Comparison of ENCODE assay signal across 3 cellular contexts in the genomic region with DNA sequence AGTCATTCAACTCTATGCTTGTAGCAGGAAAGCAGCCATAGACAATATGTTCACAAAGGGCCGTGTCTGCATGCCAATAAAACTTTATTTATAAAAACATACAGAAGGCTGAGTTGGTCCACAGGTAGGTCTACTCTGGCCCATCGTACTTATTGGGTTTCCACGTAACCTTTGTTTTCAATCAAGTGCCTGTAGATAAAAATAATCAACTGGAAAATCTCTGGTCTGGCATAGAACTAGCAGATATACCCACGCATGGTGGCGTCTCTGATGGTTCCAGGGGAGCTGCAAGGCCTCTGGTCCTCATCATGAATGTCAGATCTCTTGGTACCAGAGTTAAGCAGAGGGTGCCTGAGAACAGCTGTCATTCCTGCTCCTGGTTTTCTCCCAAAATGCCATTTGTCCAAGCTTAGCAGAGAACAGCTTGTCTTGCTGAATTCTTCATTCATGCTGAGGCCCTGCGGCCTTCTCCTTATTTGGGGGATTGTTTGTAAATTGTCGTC.
TF ChIP-seq lines count a peak whose summit lies in the region.

No MANE protein-coding gene starts in this region.

TF ChIP-seq in SK-N-SH, 30 proteins besides CTCF, POLR2A, EP300 and RAD21:
- 0 out of 2 replicates have a peak, but pooled peaks have one; percentile 15 for TF ChIP-seq RCOR1 (IDR thresholded peaks at IDR 0.05; ENCODE audit: low read length)
- no peak for TF ChIP-seq NFIC (IDR thresholded peaks at IDR 0.05; ENCODE audit: borderline replicate concordance)
- TF ChIP-seq GABPA (IDR thresholded peaks at IDR 0.05; ENCODE audit: low read depth): no peak
- TF ChIP-seq GATA2 (CRISPR knock-in tag; IDR thresholded peaks at IDR 0.05): peak; percentile 66

TF ChIP-seq in SK-N-SH treated with all-trans-retinoic acid at 6 μM for 48 hours, 23 proteins besides CTCF, POLR2A, EP300 and RAD21:
- TF ChIP-seq BACH2 (CRISPR knock-in tag; IDR thresholded peaks at IDR 0.05; ENCODE audit: borderline replicate concordance): no peak
- no peak for TF ChIP-seq PPARA (CRISPR knock-in tag; IDR thresholded peaks at IDR 0.05; ENCODE audit: borderline replicate concordance)
- no peak for TF ChIP-seq ARNTL (CRISPR knock-in tag; IDR thresholded peaks at IDR 0.05; ENCODE audit: borderline replicate concordance, low read depth)
- no peak for TF ChIP-seq RARB (CRISPR knock-in tag; IDR thresholded peaks at IDR 0.05)
- no peak for TF ChIP-seq CSDC2 (CRISPR knock-in tag; IDR thresholded peaks at IDR 0.05)

TF ChIP-seq in K562, 482 proteins besides CTCF, POLR2A, EP300 and RAD21:
- TF ChIP-seq CEBPB (tag; IDR thresholded peaks at IDR 0.05) (no peak), GTF3C2 (IDR thresholded peaks at IDR 0.05; ENCODE audit: borderline replicate concordance, extremely low read depth, insufficient read length) (no peak), ZNF384 (IDR thresholded peaks at IDR 0.05; ENCODE audit: low read depth, low read length) (no peak), TRIM28 (IDR thresholded peaks at IDR 0.05) (no peak), GATA2 (CRISPR knock-in tag; IDR thresholded peaks at IDR 0.05) (no peak), CAMTA2 (CRISPR knock-in tag; conservative IDR thresholded peaks at IDR 0.05) (no peak)
- TF ChIP-seq, protein P1, sequence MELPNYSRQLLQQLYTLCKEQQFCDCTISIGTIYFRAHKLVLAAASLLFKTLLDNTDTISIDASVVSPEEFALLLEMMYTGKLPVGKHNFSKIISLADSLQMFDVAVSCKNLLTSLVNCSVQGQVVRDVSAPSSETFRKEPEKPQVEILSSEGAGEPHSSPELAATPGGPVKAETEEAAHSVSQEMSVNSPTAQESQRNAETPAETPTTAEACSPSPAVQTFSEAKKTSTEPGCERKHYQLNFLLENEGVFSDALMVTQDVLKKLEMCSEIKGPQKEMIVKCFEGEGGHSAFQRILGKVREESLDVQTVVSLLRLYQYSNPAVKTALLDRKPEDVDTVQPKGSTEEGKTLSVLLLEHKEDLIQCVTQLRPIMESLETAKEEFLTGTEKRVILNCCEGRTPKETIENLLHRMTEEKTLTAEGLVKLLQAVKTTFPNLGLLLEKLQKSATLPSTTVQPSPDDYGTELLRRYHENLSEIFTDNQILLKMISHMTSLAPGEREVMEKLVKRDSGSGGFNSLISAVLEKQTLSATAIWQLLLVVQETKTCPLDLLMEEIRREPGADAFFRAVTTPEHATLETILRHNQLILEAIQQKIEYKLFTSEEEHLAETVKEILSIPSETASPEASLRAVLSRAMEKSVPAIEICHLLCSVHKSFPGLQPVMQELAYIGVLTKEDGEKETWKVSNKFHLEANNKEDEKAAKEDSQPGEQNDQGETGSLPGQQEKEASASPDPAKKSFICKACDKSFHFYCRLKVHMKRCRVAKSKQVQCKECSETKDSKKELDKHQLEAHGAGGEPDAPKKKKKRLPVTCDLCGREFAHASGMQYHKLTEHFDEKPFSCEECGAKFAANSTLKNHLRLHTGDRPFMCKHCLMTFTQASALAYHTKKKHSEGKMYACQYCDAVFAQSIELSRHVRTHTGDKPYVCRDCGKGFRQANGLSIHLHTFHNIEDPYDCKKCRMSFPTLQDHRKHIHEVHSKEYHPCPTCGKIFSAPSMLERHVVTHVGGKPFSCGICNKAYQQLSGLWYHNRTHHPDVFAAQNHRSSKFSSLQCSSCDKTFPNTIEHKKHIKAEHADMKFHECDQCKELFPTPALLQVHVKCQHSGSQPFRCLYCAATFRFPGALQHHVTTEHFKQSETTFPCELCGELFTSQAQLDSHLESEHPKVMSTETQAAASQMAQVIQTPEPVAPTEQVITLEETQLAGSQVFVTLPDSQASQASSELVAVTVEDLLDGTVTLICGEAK (IDR thresholded peaks at IDR 0.05): peak; percentile 92
- TF ChIP-seq, protein P1 (CRISPR knock-in tag; IDR thresholded peaks at IDR 0.05): peak; percentile 84
